Comparison of ENCODE assay signal across 37 cellular contexts in the genomic region with DNA sequence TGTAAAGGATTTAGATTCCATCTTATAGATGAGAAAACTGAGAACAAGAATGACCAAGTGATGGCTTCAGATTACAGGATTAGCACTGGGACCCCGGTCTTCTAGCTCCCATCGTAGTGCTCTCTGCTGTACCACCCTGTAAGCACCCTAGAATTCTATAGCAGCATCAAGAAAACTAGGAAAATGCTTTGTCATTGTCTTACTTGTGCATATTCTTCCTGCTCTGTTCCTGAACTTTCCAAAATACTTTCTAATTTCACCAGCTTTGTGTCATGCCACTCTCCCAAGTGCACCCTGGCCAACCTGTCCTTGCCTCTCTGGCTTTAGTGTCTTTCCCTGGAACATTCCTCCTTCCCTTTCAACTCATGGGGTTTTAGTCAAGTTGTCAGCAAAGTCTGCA. TPM values are rescaled to one million over a fixed set of nuclear protein-coding genes. Genes with fewer than 3 reads are reported as not detected.
DNase-seq lines count a peak whose midpoint lies in the region; ATAC-seq, FAIRE-seq and TF ChIP-seq lines count a peak whose summit lies in the region.
"Had no signal": no experiment of that assay in that cellular context is flagged by ENCODE, and none has a peak within 500 bp of the region (broad histone marks: within the 10 kb centered on the region; RNA-seq: fewer than 3 reads in every experiment).

No MANE protein-coding gene starts in this region.

- TF ChIP-seq CTCF in A549 (IDR thresholded peaks at IDR 0.05), result no peak
- TF ChIP-seq CTCF in H9 (conservative IDR thresholded peaks at IDR 0.05), result no peak
- no peak for TF ChIP-seq CTCF in K562 (IDR thresholded peaks at IDR 0.05 in 2 of 3, conservative IDR thresholded peaks at IDR 0.05 in 1 of 3; ENCODE audit: insufficient read depth in 2 of 3, low read depth in 1 of 3, low read length in 3 of 3)

- H3K9me1 ChIP-seq in K562 (ENCODE audit: control insufficient read depth, insufficient read depth, low read length), result no peaks in the 10 kb centered on the region

- ATAC-seq in A549 (no peak), K562 (peak; percentile 10; the same call in 1 of the 3 replicates), HG02970 (IDR thresholded peaks at IDR 0.05; ENCODE audit: low FRiP score, unreplicated experiment) (no peak), HG03108 (IDR thresholded peaks at IDR 0.05; ENCODE audit: unreplicated experiment) (no peak)
- ATAC-seq: CD8-positive, alpha-beta T cell had no signal

- H3T11ph ChIP-seq in H9 (ENCODE audit: low read length), result no peak overlapping the region

- H3K4me3 ChIP-seq in A549 (no peak overlapping the region), K562 (no peak overlapping the region), mesendoderm (ENCODE audit: low read length) (no peak overlapping the region)
- H3K4me3 ChIP-seq: BLaER1; BLaER1 treated with 17β-estradiol and CSF1 and Interleukin-3, amounts not matched to agents 10 nM and 100 nM had no signal

- H2AK5ac ChIP-seq in H9 (ENCODE audit: insufficient read length, low read length) (no peak overlapping the region), mesendoderm (ENCODE audit: low read length) (no peak overlapping the region)

- H4K8ac ChIP-seq in H9 (replicated peaks; ENCODE audit: insufficient read length, low read depth, low read length) (no peak overlapping the region), mesendoderm (ENCODE audit: low read depth, low read length) (no peak overlapping the region)

- H3K9me3 Mint-ChIP-seq in H9, result no peaks in the 10 kb centered on the region
- H3K9me3 Mint-ChIP-seq: CD4-positive, alpha-beta T cell; CD8-positive, alpha-beta T cell had no signal

- H3K79me1 ChIP-seq in H9 (ENCODE audit: insufficient read depth, low read depth, low read length, poor library complexity, severe bottlenecking) (no peaks in the 10 kb centered on the region), mesendoderm (ENCODE audit: low read length) (no peaks in the 10 kb centered on the region)

- POLR2A ChIA-PET in A549 (lab: Yijun Ruan, JAX) (interaction anchor here (0.5 kb wide), 1 partner anchor 118 kb away, joined by 3 read pairs; no protein-coding TSS in a partner anchor), K562 (lab: Yijun Ruan, JAX) (interaction anchor here (1.0 to 1.2 kb wide), 5 partner anchors 10 to 159 kb away, joined by 3 to 5 read pairs (median 3); a partner anchor contains a TSS)

- H3K18ac ChIP-seq in H9 (ENCODE audit: insufficient read length, low read depth, low read length) (no peak overlapping the region), mesendoderm (ENCODE audit: low read length) (no peak overlapping the region)

- H2BK5ac ChIP-seq in H9 (ENCODE audit: insufficient read length, low read length) (no peak overlapping the region), mesendoderm (ENCODE audit: low read length) (no peak overlapping the region)

- H3K36me3 ChIP-seq in K562 (ENCODE audit: control insufficient read depth, insufficient read depth, low read length), result no peaks in the 10 kb centered on the region
- no peaks in the 10 kb centered on the region for H3K36me3 ChIP-seq in mesendoderm (ENCODE audit: control insufficient read depth, insufficient read depth, low read length)
- H3K36me3 ChIP-seq: BE2C; BLaER1; BLaER1 treated with 17β-estradiol and CSF1 and Interleukin-3, amounts not matched to agents 10 nM and 100 nM had no signal

- H2BK120ac ChIP-seq in H9 (ENCODE audit: low read depth, low read length, poor library complexity, severe bottlenecking), result no peak overlapping the region
- H2BK120ac ChIP-seq in mesendoderm (ENCODE audit: low read depth, low read length), result no peak overlapping the region

- H3K4me1 Mint-ChIP-seq in H9, result no peaks in the 10 kb centered on the region
- H3K4me1 Mint-ChIP-seq: B cell; CD14-positive monocyte; CD4-positive, alpha-beta memory T cell; CD8-positive, alpha-beta memory T cell had no signal

- H4K5ac ChIP-seq in H9 (ENCODE audit: insufficient read length, low read depth, low read length) (no peak overlapping the region), mesendoderm (ENCODE audit: low read length) (no peak overlapping the region)

- DNase-seq in A549 (ENCODE audit: low read depth in 1 of 2, low spot score in 1 of 2) (no peak), H9 (no peak), K562 (ENCODE audit: extremely low read depth in 1 of 4, low spot score in 3 of 4) (no peak), mesendoderm (no peak), DMS153 treated with DMSO at 0.1 percent for 48 hours (lab: John Stamatoyannopoulos, UW; ENCODE audit: unreplicated experiment) (no peak), COLO829 (ENCODE audit: low spot score) (no peak)
- DNase-seq: 8988T; ACHN; AML-193; BE2C; C1 segment of cervical spinal cord; Caco-2; Calu3; CD4-positive, alpha-beta memory T cell; CD4-positive, alpha-beta T cell; CD4-positive, CD25-positive, alpha-beta regulatory T cell; CD8-positive, alpha-beta memory T cell; CD8-positive, alpha-beta T cell; COR-L47; DMS 273 treated with DMSO at 0.1 percent for 48 hours; DMS153; DMS53; DMS79; DMS79 treated with DMSO at 0.1 percent for 48 hours; DND-41; EL had no signal

- H2AFZ ChIP-seq in H9 (ENCODE audit: low read length), result no peak overlapping the region
- H2AFZ ChIP-seq in K562 (ENCODE audit: low read depth, low read length), result peak overlapping the region; percentile 77

- H3K4ac ChIP-seq in H9 (ENCODE audit: low read depth, low read length), result no peak overlapping the region
- no peak overlapping the region for H3K4ac ChIP-seq in mesendoderm (ENCODE audit: low read depth, low read length)

- intact Hi-C loops in K562 (cut with micrococcal nuclease), result no loop called here

- in situ Hi-C loops in K562 (cut with MboI), result no loop called here

- no peak overlapping the region for H4K91ac ChIP-seq in H9 (ENCODE audit: insufficient read length, low read depth, low read length)

- no peaks in the 10 kb centered on the region for H3K23me2 ChIP-seq in H9 (ENCODE audit: insufficient read length, low read depth, low read length, poor library complexity, severe bottlenecking)

- H3K27me3 Mint-ChIP-seq in H9 (ENCODE audit: low read depth), result peaks cover 59% of the 10 kb centered on the region

- H3K56ac ChIP-seq in H9 (ENCODE audit: insufficient read length, low read depth, low read length) (no peak overlapping the region), mesendoderm (ENCODE audit: low read length) (peak overlapping the region; percentile 15)

- H3K4me3 Mint-ChIP-seq in H9, result no peak overlapping the region
- H3K4me3 Mint-ChIP-seq: B cell; CD4-positive, alpha-beta memory T cell; CD4-positive, alpha-beta T cell; CD4-positive, CD25-positive, alpha-beta regulatory T cell; CD8-positive, alpha-beta memory T cell; CD8-positive, alpha-beta T cell had no signal

- TF ChIP-seq POLR2A in A549 (IDR thresholded peaks at IDR 0.05; ENCODE audit: low read length) (no peak), K562 (conservative IDR thresholded peaks at IDR 0.05) (no peak)

- no TSS peak for BruUV-seq in K562 (replicated peaks; lab: Mats Ljungman, UMichigan)

- no peaks in the 10 kb centered on the region for H3K4me1 ChIP-seq in A549
- no peaks in the 10 kb centered on the region for H3K4me1 ChIP-seq in H9 (ENCODE audit: insufficient read depth, low read length)
- peaks cover 0 to 5% of the 10 kb centered on the region in 2 experiments; a peak in 1 of 5 replicates for H3K4me1 ChIP-seq in K562 (replicated peaks in 1 of 2; ENCODE audit: control insufficient read depth in 2 of 2, insufficient read depth in 2 of 2, low read length in 2 of 2)
- H3K4me1 ChIP-seq in mesendoderm (ENCODE audit: control insufficient read depth, low read depth, low read length), result no peaks in the 10 kb centered on the region
- H3K4me1 ChIP-seq: BE2C; BLaER1; BLaER1 treated with 17β-estradiol and CSF1 and Interleukin-3, amounts not matched to agents 10 nM and 100 nM; Caco-2 had no signal

- no peaks in the 10 kb centered on the region for H3K36me3 Mint-ChIP-seq in H9 (ENCODE audit: insufficient read depth in 1 of 3, low read depth in 3 of 3)
- H3K36me3 Mint-ChIP-seq: CD14-positive monocyte; CD4-positive, alpha-beta memory T cell; CD4-positive, CD25-positive, alpha-beta regulatory T cell; CD8-positive, alpha-beta memory T cell; CD8-positive, alpha-beta T cell had no signal

- no peak overlapping the region for H3K14ac ChIP-seq in H9 (ENCODE audit: insufficient read depth, low read length)

- H2BK12ac ChIP-seq in H9 (ENCODE audit: insufficient read length, low read depth, low read length), result no peak overlapping the region

- no peaks in the 10 kb centered on the region for H4K20me1 ChIP-seq in H9 (ENCODE audit: control insufficient read depth, insufficient read depth, insufficient read length)
- no peaks in the 10 kb centered on the region for H4K20me1 ChIP-seq in K562 (replicated peaks; ENCODE audit: control insufficient read depth, insufficient read depth, low read length)
- H4K20me1 ChIP-seq: BLaER1; BLaER1 treated with 17β-estradiol and CSF1 and Interleukin-3, amounts not matched to agents 10 nM and 100 nM had no signal

- TF ChIP-seq EP300 in A549 (IDR thresholded peaks at IDR 0.05) (no peak), K562 (IDR thresholded peaks at IDR 0.05; ENCODE audit: low read length) (no peak)

- H3K27me3 ChIP-seq in H9 (ENCODE audit: insufficient read depth, low read length) (no peaks in the 10 kb centered on the region; the same call in 1 of the 2 replicates), K562 (ENCODE audit: control insufficient read depth in 2 of 2, insufficient read depth in 2 of 2, low read length in 2 of 2) (no peaks in the 10 kb centered on the region), mesendoderm (ENCODE audit: insufficient read depth, low read length, poor library complexity) (no peaks in the 10 kb centered on the region)
- H3K27me3 ChIP-seq: BLaER1; BLaER1 treated with 17β-estradiol and CSF1 and Interleukin-3, amounts not matched to agents 10 nM and 100 nM had no signal

- H3K27ac Mint-ChIP-seq in H9, result no peak overlapping the region
- H3K27ac Mint-ChIP-seq: B cell; CD14-positive monocyte; CD4-positive, alpha-beta memory T cell; CD4-positive, alpha-beta T cell; CD4-positive, CD25-positive, alpha-beta regulatory T cell; CD8-positive, alpha-beta memory T cell; CD8-positive, alpha-beta T cell had no signal

- H3K23ac ChIP-seq in H9 (ENCODE audit: insufficient read length, low read depth, low read length), result peak overlapping the region; percentile 44
- H3K23ac ChIP-seq in mesendoderm (ENCODE audit: low read length), result no peak overlapping the region

- TF ChIP-seq RAD21 in A549 (conservative IDR thresholded peaks at IDR 0.05 in 1 of 2, IDR thresholded peaks at IDR 0.05 in 1 of 2) (no peak), K562 (CRISPR knock-in tag; conservative IDR thresholded peaks at IDR 0.05 in 1 of 2, IDR thresholded peaks at IDR 0.05 in 1 of 2) (no peak)

- CTCF ChIA-PET in A549 (lab: Yijun Ruan, JAX) (no interaction called here), K562 (lab: Yijun Ruan, JAX; ENCODE audit: low intra/inter-chr PET ratio) (no interaction called here)

- H2BK15ac ChIP-seq in H9 (ENCODE audit: low read depth, low read length) (no peak overlapping the region), mesendoderm (replicated peaks; ENCODE audit: low read depth) (no peak overlapping the region)

- H3K79me2 ChIP-seq in H9 (ENCODE audit: insufficient read depth, low read length) (no peaks in the 10 kb centered on the region), K562 (ENCODE audit: control insufficient read depth, insufficient read depth, low read length) (no peaks in the 10 kb centered on the region), mesendoderm (ENCODE audit: control insufficient read depth, insufficient read depth, low read length) (no peaks in the 10 kb centered on the region)

- 13% methylated on average over 2 of the region's 2 CpGs for WGBS in A549 (ENCODE audit: missing lambda C conversion rate)
- no CpG with 5 or more reads among the region's 2 CpGs for WGBS in H9 (ENCODE audit: extremely low coverage, insufficient read length, low lambda C conversion rate)
- WGBS in K562 (ENCODE audit: insufficient coverage, low coverage, missing lambda C conversion rate), result 75% methylated on average over 2 of the region's 2 CpGs
- WGBS in mesendoderm (ENCODE audit: extremely low coverage, insufficient coverage, low lambda C conversion rate), result no CpG with 5 or more reads among the region's 2 CpGs

- no peak overlapping the region for H3K9ac ChIP-seq in H9 (ENCODE audit: extremely low read depth, insufficient read length, low read length)
- H3K9ac ChIP-seq in K562 (ENCODE audit: insufficient read depth in 1 of 2, low read depth in 2 of 2, low read length in 2 of 2), result no peak overlapping the region
- no peak overlapping the region for H3K9ac ChIP-seq in mesendoderm (ENCODE audit: low read length)
- H3K9ac ChIP-seq: BLaER1; BLaER1 treated with 17β-estradiol and CSF1 and Interleukin-3, amounts not matched to agents 10 nM and 100 nM had no signal

- H3K27ac ChIP-seq in A549 (no peak overlapping the region), H9 (ENCODE audit: insufficient read length, low read depth, low read length) (no peak overlapping the region), K562 (ENCODE audit: extremely low read depth, low read depth, low read length) (no peak overlapping the region), mesendoderm (ENCODE audit: low read depth, low read length) (no peak overlapping the region)
- H3K27ac ChIP-seq: 22Rv1; BLaER1; BLaER1 treated with 17β-estradiol and CSF1 and Interleukin-3, amounts not matched to agents 10 nM and 100 nM; C4-2B had no signal

- no peaks in the 10 kb centered on the region for H3K9me3 ChIP-seq in A549
- H3K9me3 ChIP-seq in H9 (ENCODE audit: control insufficient read depth, low read depth, low read length), result no peaks in the 10 kb centered on the region
- no peaks in the 10 kb centered on the region for H3K9me3 ChIP-seq in K562 (replicated peaks; ENCODE audit: control insufficient read depth, insufficient read depth, low read depth, low read length)
- H3K9me3 ChIP-seq: BE2C; BLaER1; BLaER1 treated with 17β-estradiol and CSF1 and Interleukin-3, amounts not matched to agents 10 nM and 100 nM; Caco-2 had no signal

- FAIRE-seq in A549 (lab: Jason Lieb, UNC), result no peak
- FAIRE-seq in K562 (lab: Jason Lieb, UNC), result no peak
- FAIRE-seq: A204.1, G401.6 had no signal

- no peak overlapping the region for H2BK20ac ChIP-seq in H9 (ENCODE audit: low read depth, low read length, poor library complexity, severe bottlenecking)

- no peak overlapping the region for H3K4me2 ChIP-seq in A549
- no peak overlapping the region for H3K4me2 ChIP-seq in H9 (ENCODE audit: insufficient read depth, insufficient read length, low read length)
- peak overlapping the region; percentile 19; the same call in 1 of the 2 replicates for H3K4me2 ChIP-seq in K562 (ENCODE audit: insufficient read depth, low read length)
- no peak overlapping the region for H3K4me2 ChIP-seq in mesendoderm (ENCODE audit: low read length)
- H3K4me2 ChIP-seq: BLaER1; BLaER1 treated with 17β-estradiol and CSF1 and Interleukin-3, amounts not matched to agents 10 nM and 100 nM had no signal

RNA-seq across cellular contexts. Expression of a gene that starts 6.0 kb away (rescaled TPM):
- 15.8 and 16.9 TPM in 2 replicates for polyA plus RNA-seq in A549 (2011; rRNA removed)
- 5.9 and 6.5 TPM in 2 replicates for polyA plus RNA-seq in A549 (2012; cell fraction: cytosol; rRNA removed)
- polyA plus RNA-seq in A549 (2012; cell fraction: nucleus; rRNA removed), result 3.5 and 7.9 TPM in 2 replicates
- 11.4 to 12.5 TPM (median 12.0 TPM) in 3 replicates for polyA plus RNA-seq in A549 (2017; fragmentation: RNase III; extraction: RNeasy Plus Mini Kit Qiagen cat#74134 plus additional on column Dnase treatment)
- polyA minus RNA-seq in A549 (2011; rRNA and poly(A)+ RNA removed), result 13.4 and 14.2 TPM in 2 replicates
- total RNA-seq in H9 (2021), result 12.2 and 13.4 TPM in 2 replicates
- total RNA-seq in K562 (2011; cell fraction: chromatin; rRNA removed; ENCODE audit: low replicate concordance), result 42.3 and 64.2 TPM in 2 replicates
- 16.8 and 25.0 TPM in 2 replicates for total RNA-seq in K562 (2011; cell fraction: nucleolus; rRNA removed)
- 26.9 and 30.0 TPM in 2 replicates for total RNA-seq in K562 (2011; cell fraction: nucleoplasm; rRNA removed)
- total RNA-seq in K562 (2014; rRNA removed), result 14.1 and 15.0 TPM in 2 replicates
- 19.5 and 22.2 TPM in 2 replicates for total RNA-seq in K562 (2014; rRNA removed; fragmentation: Illumina TruSeq; extraction: Trizol)
- 18.5 and 21.7 TPM in 2 replicates for total RNA-seq in K562 (2015; rRNA removed; fragmentation: Illumina TruSeq; extraction: Trizol)
- 16.8 and 17.4 TPM in 2 replicates for total RNA-seq in K562 (2021)
- 20.4 and 22.3 TPM in 2 replicates for polyA plus RNA-seq in K562 (2011; rRNA removed)
- 7.8 and 16.9 TPM in 2 replicates for polyA plus RNA-seq in K562 (2011; cell fraction: cytosol; rRNA removed)
- polyA plus RNA-seq in K562 (2011; cell fraction: nucleus; rRNA removed), result 13.1 and 23.2 TPM in 2 replicates
- polyA plus RNA-seq in K562 (2012), result 13.2 and 15.0 TPM in 2 replicates
- polyA plus RNA-seq in K562 (2014; fragmentation: Illumina TruSeq; extraction: Trizol), result 19.8 and 23.2 TPM in 2 replicates
- polyA plus RNA-seq in K562 (2014; fragmentation: Nextera tagmentation; extraction: Ambion mirVana), result 10 to 100 TPM in 1 of 2 experiments, 1 to 10 TPM in 1; 8.9 to 10.3 TPM
- 15.4 and 16.5 TPM in 2 replicates for polyA plus RNA-seq in K562 (2014; rRNA removed)
- 32.9 and 42.3 TPM in 2 replicates for polyA minus RNA-seq in K562 (2011; rRNA and poly(A)+ RNA removed)
- 8.1 and 9.7 TPM in 2 replicates for polyA minus RNA-seq in K562 (2011; cell fraction: cytosol; rRNA and poly(A)+ RNA removed)
- polyA minus RNA-seq in K562 (2011; cell fraction: nucleus; rRNA and poly(A)+ RNA removed), result 14.4 and 30.8 TPM in 2 replicates
- polyA plus RNA-seq in mesendoderm (2013, experiment 1 of 2), result 8.7 TPM
- polyA plus RNA-seq in mesendoderm (2013, experiment 2 of 2), result 8.4 TPM

RNA-seq across cellular contexts. Expression of a gene that starts 39.1 kb away (rescaled TPM):
- polyA plus RNA-seq in A549 (2011; rRNA removed) (0.27 and 0.30 TPM in 2 replicates), A549 (2017; fragmentation: RNase III; extraction: RNeasy Plus Mini Kit Qiagen cat#74134 plus additional on column Dnase treatment) (0.14 to 0.18 TPM (median 0.15 TPM) in 3 replicates), K562 (2011; rRNA removed) (0.21 and 0.66 TPM in 2 replicates), K562 (2014; fragmentation: Illumina TruSeq; extraction: Trizol) (0.14 TPM in 1 of 2 replicates, not detected in the other), K562 (2014; fragmentation: Nextera tagmentation; extraction: Ambion mirVana) (under 1 TPM; 0.10 to 0.29 TPM), K562 (2014; rRNA removed) (0.18 and 0.30 TPM in 2 replicates)
- polyA plus RNA-seq in A549 (2012; cell fraction: cytosol; rRNA removed), result 0.07 and 0.08 TPM in 2 replicates
- not detected in 2 replicates for polyA plus RNA-seq in A549 (2012; cell fraction: nucleus; rRNA removed)
- polyA minus RNA-seq in A549 (2011; rRNA and poly(A)+ RNA removed), result not detected in 2 replicates
- total RNA-seq in H9 (2021) (0.31 and 0.44 TPM in 2 replicates), K562 (2014; rRNA removed) (0.12 TPM in 1 of 2 replicates, not detected in the other), K562 (2014; rRNA removed; fragmentation: Illumina TruSeq; extraction: Trizol) (0.11 and 0.26 TPM in 2 replicates), K562 (2015; rRNA removed; fragmentation: Illumina TruSeq; extraction: Trizol) (0.11 and 0.49 TPM in 2 replicates), K562 (2021) (0.11 TPM in 1 of 2 replicates, not detected in the other)
- 0.39 TPM in 1 of 2 replicates, not detected in the other for total RNA-seq in K562 (2011; cell fraction: chromatin; rRNA removed; ENCODE audit: low replicate concordance)
- 0.17 TPM in 1 of 2 replicates, not detected in the other for total RNA-seq in K562 (2011; cell fraction: nucleolus; rRNA removed)
- total RNA-seq in K562 (2011; cell fraction: nucleoplasm; rRNA removed), result not detected in 2 replicates
- polyA plus RNA-seq in K562 (2011; cell fraction: cytosol; rRNA removed), result 0.03 and 0.32 TPM in 2 replicates
- polyA plus RNA-seq in K562 (2011; cell fraction: nucleus; rRNA removed), result 0.09 and 0.27 TPM in 2 replicates
- polyA plus RNA-seq in K562 (2012), result 0.30 and 0.54 TPM in 2 replicates
- polyA minus RNA-seq in K562 (2011; rRNA and poly(A)+ RNA removed), result 0.33 TPM in 1 of 2 replicates, not detected in the other
- polyA minus RNA-seq in K562 (2011; cell fraction: cytosol; rRNA and poly(A)+ RNA removed), result not detected in 2 replicates
- 0.56 TPM in 1 of 2 replicates, not detected in the other for polyA minus RNA-seq in K562 (2011; cell fraction: nucleus; rRNA and poly(A)+ RNA removed)
- 1.0 TPM for polyA plus RNA-seq in mesendoderm (2013, experiment 1 of 2)
- polyA plus RNA-seq in mesendoderm (2013, experiment 2 of 2), result 0.92 TPM
- total RNA-seq: B cell; Caco-2; Calu3; CD4-positive, alpha-beta memory T cell; CD4-positive, alpha-beta T cell; CD4-positive, CD25-positive, alpha-beta regulatory T cell; CD8-positive, alpha-beta memory T cell; CD8-positive, alpha-beta T cell had no signal
- polyA plus RNA-seq: BJ; CD14-positive monocyte; CD4-positive, alpha-beta memory T cell; CD4-positive, CD25-positive, alpha-beta regulatory T cell; CD8-positive, alpha-beta memory T cell had no signal
